ENCODE assay signal across 1 cellular context in the genomic region with DNA sequence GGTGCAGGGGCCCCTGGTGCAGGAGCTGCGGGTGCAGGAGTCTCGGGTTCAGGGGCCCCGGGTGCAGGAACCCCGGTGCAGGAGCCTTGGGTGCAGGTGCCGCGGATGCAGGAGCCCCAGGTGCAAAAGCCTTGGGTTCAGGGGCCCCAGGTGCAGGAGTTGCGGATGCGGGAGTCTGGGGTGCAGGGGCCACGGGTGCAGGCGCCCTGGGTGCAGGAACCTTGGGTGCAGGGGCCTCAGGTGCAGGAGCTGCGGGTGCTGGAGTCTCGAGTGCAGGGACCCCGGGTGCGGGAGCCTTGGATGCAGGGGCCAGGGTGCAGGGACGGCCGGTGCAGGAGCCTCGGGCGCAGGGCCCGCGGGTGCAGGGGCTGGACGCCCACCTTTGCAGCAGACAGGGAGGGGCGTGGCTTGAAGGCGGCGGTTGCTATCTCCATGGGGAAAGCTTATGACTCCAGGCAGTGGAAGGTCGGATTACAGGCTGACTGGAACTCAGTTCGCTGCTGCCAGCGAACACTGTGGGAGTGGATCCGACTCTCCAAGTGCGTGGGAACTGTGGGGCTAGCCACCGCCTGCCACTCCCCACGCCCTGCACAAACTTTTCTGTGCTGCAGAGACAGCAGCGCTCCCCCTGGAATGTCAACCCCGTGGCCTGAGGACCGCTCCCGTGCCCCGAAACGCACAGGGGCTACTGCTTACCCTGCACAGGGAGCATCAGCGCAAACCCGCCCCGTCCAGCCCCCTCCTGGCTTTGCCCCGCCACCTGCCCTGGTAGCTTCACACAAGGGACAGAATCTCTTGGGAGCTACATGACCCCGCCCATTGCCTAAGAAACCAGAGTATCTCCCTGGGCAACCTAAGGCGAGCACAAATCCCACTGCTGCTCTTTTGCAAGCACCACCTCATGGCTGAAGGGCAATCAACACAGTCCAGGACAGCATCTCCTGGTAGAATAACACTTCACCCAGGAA.
TF ChIP-seq lines count a peak whose summit lies in the region.

No MANE protein-coding gene starts in this region.

TF ChIP-seq in HepG2, 621 proteins besides CTCF, POLR2A, EP300 and RAD21:
- no peak for TF ChIP-seq ZNF773 (CRISPR knock-in tag; IDR thresholded peaks at IDR 0.05; ENCODE audit: borderline replicate concordance)
- no peak for TF ChIP-seq KDM3A (CRISPR knock-in tag; IDR thresholded peaks at IDR 0.05; ENCODE audit: low read depth)
- TF ChIP-seq TMF1 (CRISPR knock-in tag; IDR thresholded peaks at IDR 0.05; ENCODE audit: low read depth) = no peak
- TF ChIP-seq ZSCAN21 (CRISPR knock-in tag; IDR thresholded peaks at IDR 0.05; ENCODE audit: borderline replicate concordance) = no peak
- TF ChIP-seq MAZ (IDR thresholded peaks at IDR 0.05; ENCODE audit: borderline replicate concordance, low read depth, low read length) = no peak
- TF ChIP-seq MAZ (CRISPR knock-in tag; IDR thresholded peaks at IDR 0.05; ENCODE audit: low read depth) = no peak
- TF ChIP-seq EZH2 (conservative IDR thresholded peaks at IDR 0.05; ENCODE audit: low read depth, low read length) = peak; percentile 77
